8 cellular contexts compared by ENCODE assay signal in the genomic region with DNA sequence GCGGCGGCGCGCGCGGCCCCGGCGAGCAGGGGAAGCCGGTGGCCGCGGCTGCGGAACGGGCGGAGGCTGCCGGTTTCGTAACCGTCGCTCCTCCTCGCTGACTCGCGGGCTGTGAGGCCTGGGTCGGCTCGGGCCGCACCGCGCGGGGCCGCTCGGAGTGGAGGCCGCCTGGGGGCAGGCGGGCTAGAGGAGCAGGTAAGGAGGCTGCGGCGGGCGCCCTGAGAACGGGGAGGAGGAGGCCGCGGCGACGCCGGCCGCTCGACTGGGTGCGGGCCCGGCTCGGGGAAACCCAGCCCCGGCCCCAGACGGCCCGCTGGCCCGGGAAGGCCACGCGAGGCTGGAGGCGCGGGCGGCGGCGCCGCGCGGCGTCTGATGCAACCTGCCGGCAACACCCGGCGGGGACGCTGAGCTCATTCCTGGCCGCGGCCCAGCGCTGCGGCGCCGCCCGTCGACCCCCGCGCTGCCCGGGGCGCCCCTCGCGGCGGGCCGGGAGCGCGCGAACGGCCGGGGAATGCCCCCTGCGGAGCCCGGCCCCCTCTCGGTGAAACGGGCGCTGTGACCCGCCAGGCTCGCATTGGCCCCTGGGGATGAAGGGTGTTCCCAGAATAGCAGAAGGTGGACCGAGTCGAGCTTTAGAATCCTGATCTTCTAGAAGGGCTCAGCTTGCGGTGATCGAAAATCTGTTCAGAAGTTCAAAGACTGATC. TPM values are rescaled to one million over a fixed set of nuclear protein-coding genes. Genes with fewer than 3 reads are reported as not detected.
A peak's percentile ranks its signal among the peaks of the same experiment; 100 is the strongest.
DNase-seq lines count a peak whose midpoint lies in the region; ATAC-seq, FAIRE-seq and TF ChIP-seq lines count a peak whose summit lies in the region.

TSS of gene CEBPG (plus strand) at position 9 of the 705 bp plus-strand sequence. CDS start 5,531 bp downstream, outside the sequence.

- H3K27me3 ChIP-seq in CD8-positive, alpha-beta T cell (ENCODE audit: insufficient read depth, low read length): no peaks in the 10 kb centered on the region
- peaks cover 9% of the 10 kb centered on the region for H3K27me3 ChIP-seq in neutrophil

- in situ Hi-C loops in GM18951 (cut with MboI; ENCODE audit: low sequenced_read_pairs, unreplicated experiment): no loop called here

- no peak for TF ChIP-seq CTCF in CD8-positive, alpha-beta T cell (IDR thresholded peaks at IDR 0.05)
- no peak for TF ChIP-seq CTCF in fibroblast of villous mesenchyme (IDR thresholded peaks at IDR 0.05; ENCODE audit: insufficient read depth, low read depth, low read length)
- no peak for TF ChIP-seq CTCF in neutrophil (IDR thresholded peaks at IDR 0.05)

- peak; percentile 92 for TF ChIP-seq POLR2A in GM18951 (IDR thresholded peaks at IDR 0.05; ENCODE audit: extremely low read depth, insufficient read depth, insufficient read length)

- H3K9me3 Mint-ChIP-seq in CD8-positive, alpha-beta T cell: no peaks in the 10 kb centered on the region

- H3K4me3 Mint-ChIP-seq in CD8-positive, alpha-beta T cell: peak within 1 kb of the TSS; percentile 84

- no peaks in the 10 kb centered on the region for H3K36me3 ChIP-seq in CD8-positive, alpha-beta T cell (ENCODE audit: insufficient read depth, low read length)
- no peaks in the 10 kb centered on the region for H3K36me3 ChIP-seq in neutrophil

- intact Hi-C loops in CD8-positive, alpha-beta T cell (cut with DNase I, micrococcal nuclease): loop anchor here (1.0 to 10.0 kb wide), 10 partner anchors 56 to 1053 kb away; partner anchors contain the start of genes ZNF507 (in 2 of the 2), CEBPA (in 1 of the 2), CEP89 (in 1 of the 2) and FAAP24 (in 1 of the 2)

- H3K27ac ChIP-seq in CD8-positive, alpha-beta T cell (ENCODE audit: low read depth, low read length): peak within 1 kb of the TSS; percentile 77
- H3K27ac ChIP-seq in neutrophil: peak within 1 kb of the TSS; percentile 92

- H3K27ac Mint-ChIP-seq in CD8-positive, alpha-beta T cell: peak within 1 kb of the TSS; percentile 88

- peaks cover 46% of the 10 kb centered on the region for H3K4me1 Mint-ChIP-seq in CD8-positive, alpha-beta T cell (ENCODE audit: low read depth)

- POLR2A ChIA-PET in CD8-positive, alpha-beta T cell (lab: Charles Lee): interaction anchor here (0.9 to 1.6 kb wide), 3 partner anchors 8 to 197 kb away, joined by 3 to 14 read pairs (median 3); no protein-coding TSS in a partner anchor

- no peaks in the 10 kb centered on the region for H3K9me3 ChIP-seq in CD8-positive, alpha-beta T cell (ENCODE audit: low read length)
- no peaks in the 10 kb centered on the region for H3K9me3 ChIP-seq in neutrophil

- FAIRE-seq in urothelium cell line (lab: Jason Lieb, UNC): no peak

- H3K27me3 Mint-ChIP-seq in CD8-positive, alpha-beta T cell (ENCODE audit: low read depth): no peaks in the 10 kb centered on the region

- peak within 1 kb of the TSS; percentile 90 for H3K4me3 ChIP-seq in CD8-positive, alpha-beta T cell (ENCODE audit: low read depth, low read length)
- H3K4me3 ChIP-seq in fibroblast of villous mesenchyme (ENCODE audit: low read depth, low read length) (peak within 1 kb of the TSS; percentile 84), neutrophil (ENCODE audit: low read depth in 1 of 2, low read length in 1 of 2) (peak within 1 kb of the TSS; percentile 78 to 88)

- H3K36me3 Mint-ChIP-seq in CD8-positive, alpha-beta T cell: peaks cover under 1% of the 10 kb centered on the region

- CTCF ChIA-PET in CD8-positive, alpha-beta T cell (lab: Charles Lee): interaction anchor here (0.9 to 2.5 kb wide), 5 partner anchors 8 to 138 kb away, joined by 3 to 12 read pairs (median 3); no protein-coding TSS in a partner anchor

- peak in 6 of 7 experiments; percentile 21 to 63 (median 44) for DNase-seq in CD8-positive, alpha-beta T cell
- peak; percentile 48 to 96 for DNase-seq in NOMO-1 (lab: John Stamatoyannopoulos, UW; ENCODE audit: unreplicated experiment in 2 of 2)
- peak; percentile 56 for DNase-seq in activated T-helper 9 cell treated with anti-CD3 and anti-CD28 coated beads, Interleukin-2, amount 50 U/mL, for 16 hours (ENCODE audit: low read depth)
- peak; percentile 71 for DNase-seq in fibroblast of villous mesenchyme (ENCODE audit: low read depth)
- peak; percentile 71 for DNase-seq in urothelium cell line (ENCODE audit: low spot score)

- ATAC-seq in CD8-positive, alpha-beta T cell: peak; percentile 37
- peak; percentile 42 for ATAC-seq in HG03103 (IDR thresholded peaks at IDR 0.05; ENCODE audit: low read depth, unreplicated experiment)

- H3K4me1 ChIP-seq in CD8-positive, alpha-beta T cell (ENCODE audit: insufficient read depth, low read length): peaks cover 15% of the 10 kb centered on the region
- H3K4me1 ChIP-seq in neutrophil (ENCODE audit: control insufficient read depth in 1 of 2, insufficient read depth in 1 of 2, low read depth in 1 of 2, low read length in 1 of 2): peaks cover 14 to 24% of the 10 kb centered on the region in 2 experiments

RNA-seq across cellular contexts. Expression of gene CEBPG, which starts in this region (rescaled TPM):
- total RNA-seq in CD8-positive, alpha-beta T cell: 10 to 100 TPM; 14.4 to 17.2 TPM
- 22.0 and 23.2 TPM in 2 replicates for total RNA-seq in fibroblast of villous mesenchyme

Comparison
In these comparisons a context has a peak if more than half of its experiments do, and no peak if none do; other contexts are left out.
1. Peak in every context shown above with its lines: DNase-seq, ATAC-seq, H3K4me3 ChIP-seq and H3K27ac ChIP-seq.